ENCODE assay signal across 8 cellular contexts in the genomic region with DNA sequence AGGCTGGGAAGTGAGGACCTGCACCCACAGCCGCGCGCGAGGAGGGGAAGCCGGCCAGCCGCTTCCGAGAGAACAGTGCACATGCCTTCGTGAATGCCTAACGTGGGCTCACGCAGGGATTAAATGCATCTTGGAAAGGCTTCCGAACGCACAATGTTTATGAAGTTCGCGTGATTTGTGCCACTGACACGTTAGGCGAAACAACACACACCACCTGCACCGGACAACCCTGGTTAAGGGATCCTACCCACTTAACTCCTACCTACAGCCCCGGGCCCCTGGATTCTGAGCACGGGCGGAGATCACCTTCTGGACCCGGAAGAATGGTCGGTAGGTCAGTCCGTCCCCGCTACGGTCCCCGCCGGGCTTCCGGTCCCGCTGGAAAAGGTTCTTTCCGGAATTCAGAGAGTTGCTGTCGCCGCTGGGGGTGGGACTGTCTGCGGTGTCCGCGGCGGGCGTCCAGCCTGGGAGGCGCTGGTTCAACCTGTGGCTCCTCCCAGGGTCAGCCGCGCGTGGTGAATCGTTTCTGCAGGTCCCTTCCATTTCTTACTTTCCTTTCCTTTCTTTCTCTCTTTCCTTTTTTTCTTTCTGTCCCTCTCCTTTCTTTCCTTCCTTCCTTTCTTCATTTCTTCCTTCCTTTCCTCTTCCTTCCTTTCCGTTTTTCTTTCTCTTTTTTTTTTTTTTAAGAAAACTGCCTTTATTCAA. TPM values are rescaled to one million over a fixed set of nuclear protein-coding genes. Genes with fewer than 3 reads are reported as not detected.
DNase-seq lines count a peak whose midpoint lies in the region; ATAC-seq and TF ChIP-seq lines count a peak whose summit lies in the region.

Gene MTIF2, minus strand, starts transcription at position 325 of the 705 bp plus-strand sequence. CDS start 5,373 bp downstream, outside the sequence.

- intact Hi-C loops in left ventricle myocardium inferior (cut with micrococcal nuclease) = no loop called here
- intact Hi-C loops in prostate gland (cut with DNase I) = loop anchor here (5.0 kb wide), 1 partner anchor 37 kb away; the partner anchor contains the start of genes CLHC1 and RPS27A

- peaks cover 3% of the 10 kb centered on the region for H3K36me3 Mint-ChIP-seq in T-helper 1 cell treated with Interleukin-12 subunit alpha and Interleukin-12 subunit beta and Interleukin-4 antibody, amounts not matched to agents 30 μg/mL and 1 μg/mL, for 36 hours (ENCODE audit: low read depth)

- H3K9me3 ChIP-seq in left ventricle myocardium inferior (replicated peaks) (no peaks in the 10 kb centered on the region), prostate gland (no peaks in the 10 kb centered on the region)

- no peaks in the 10 kb centered on the region for H3K9me3 Mint-ChIP-seq in T-helper 1 cell treated with Interleukin-12 subunit alpha and Interleukin-12 subunit beta and Interleukin-4 antibody, amounts not matched to agents 30 μg/mL and 1 μg/mL, for 36 hours

- TF ChIP-seq CTCF in GM13977 (IDR thresholded peaks at IDR 0.05; ENCODE audit: extremely low read depth, insufficient read depth, missing control alignments) (peak; percentile 26), left ventricle myocardium inferior (IDR thresholded peaks at IDR 0.05; ENCODE audit: borderline replicate concordance) (peak; percentile 31), prostate gland (IDR thresholded peaks at IDR 0.05) (peak in 3 of 4 experiments; percentile 7 to 48 (median 24))

- H3K4me1 ChIP-seq in left ventricle myocardium inferior (peaks cover 23% of the 10 kb centered on the region), prostate gland (replicated peaks) (no peaks in the 10 kb centered on the region), urinary bladder (ENCODE audit: insufficient read depth) (peaks cover 1% of the 10 kb centered on the region)

- peak; percentile 97 for ATAC-seq in HG02884 (IDR thresholded peaks at IDR 0.05; ENCODE audit: unreplicated experiment)

- peaks cover 12% of the 10 kb centered on the region for H3K4me1 Mint-ChIP-seq in T-helper 1 cell treated with Interleukin-12 subunit alpha and Interleukin-12 subunit beta and Interleukin-4 antibody, amounts not matched to agents 30 μg/mL and 1 μg/mL, for 36 hours (ENCODE audit: low read depth)

- H3K4me3 ChIP-seq in left ventricle myocardium inferior (peak within 1 kb of the TSS; percentile 78), prostate gland (peak within 1 kb of the TSS; percentile 47 to 49), urinary bladder (ENCODE audit: low read depth, low read length) (peak within 1 kb of the TSS; percentile 71)

- DNase-seq in GM13977 (ENCODE audit: low spot score) (peak; percentile 89), NCI-H1694 (lab: John Stamatoyannopoulos, UW) (peak; percentile 89), amniotic stem cell (lab: John Stamatoyannopoulos, UW) (peak; percentile 90), left ventricle myocardium inferior (peak; percentile 97), prostate gland (ENCODE audit: low spot score) (peak; percentile 94)

- H3K27ac Mint-ChIP-seq in T-helper 1 cell treated with Interleukin-12 subunit alpha and Interleukin-12 subunit beta and Interleukin-4 antibody, amounts not matched to agents 30 μg/mL and 1 μg/mL, for 36 hours = peak within 1 kb of the TSS; percentile 94

- no peaks in the 10 kb centered on the region for H3K27me3 ChIP-seq in left ventricle myocardium inferior (ENCODE audit: low read depth)
- no peaks in the 10 kb centered on the region for H3K27me3 ChIP-seq in prostate gland (replicated peaks; ENCODE audit: insufficient read depth)

- WGBS in prostate gland = under 1% methylated on average over 43 of the region's 43 CpGs
- under 1% methylated on average over 43 of the region's 43 CpGs for WGBS in urinary bladder

- H3K27ac ChIP-seq in left ventricle myocardium inferior (replicated peaks) (peak within 1 kb of the TSS; percentile 93), prostate gland (peak within 1 kb of the TSS; percentile 79 to 81), urinary bladder (ENCODE audit: low read depth) (peak within 1 kb of the TSS; percentile 92)

- H3K27me3 Mint-ChIP-seq in T-helper 1 cell treated with Interleukin-12 subunit alpha and Interleukin-12 subunit beta and Interleukin-4 antibody, amounts not matched to agents 30 μg/mL and 1 μg/mL, for 36 hours (ENCODE audit: low read depth) = no peaks in the 10 kb centered on the region

- in situ Hi-C loops in GM13977 (cut with MboI; ENCODE audit: low pct_unique_long_range_greater_than_20kb, low sequenced_read_pairs, unreplicated experiment) = no loop called here

- H3K36me3 ChIP-seq in left ventricle myocardium inferior = peaks cover 30% of the 10 kb centered on the region
- no peaks in the 10 kb centered on the region for H3K36me3 ChIP-seq in prostate gland
- peaks cover 2% of the 10 kb centered on the region for H3K36me3 ChIP-seq in urinary bladder (ENCODE audit: insufficient read depth)

- peak within 1 kb of the TSS; percentile 100 for H3K4me3 Mint-ChIP-seq in T-helper 1 cell treated with Interleukin-12 subunit alpha and Interleukin-12 subunit beta and Interleukin-4 antibody, amounts not matched to agents 30 μg/mL and 1 μg/mL, for 36 hours

- peak; percentile 41 for TF ChIP-seq POLR2A in prostate gland (IDR thresholded peaks at IDR 0.05)

RNA-seq across cellular contexts. Expression of gene MTIF2, which starts in this region (rescaled TPM):
- total RNA-seq in left ventricle myocardium inferior (53.0 TPM), prostate gland (10 to 100 TPM; 23.9 to 25.7 TPM), urinary bladder (26.9 TPM)
- polyA plus RNA-seq in urinary bladder = 18.8 TPM

Comparison
In these comparisons a context has a peak if more than half of its experiments do, and no peak if none do; other contexts are left out.
1. Peak in every context shown above with its lines: DNase-seq, ATAC-seq, H3K4me3 ChIP-seq and H3K27ac ChIP-seq.